In genomic region chr21:46095814-46096595, GRCh38 we compare ENCODE assay signal across 16 cellular contexts. TPM values are rescaled to one million over a fixed set of nuclear protein-coding genes. Genes with fewer than 3 reads are reported as not detected.
DNase-seq lines count a peak whose midpoint lies in the region; ATAC-seq and TF ChIP-seq lines count a peak whose summit lies in the region.
"Had no signal": no experiment of that assay in that cellular context is flagged by ENCODE, and none has a peak within 500 bp of the region (broad histone marks: within the 10 kb centered on the region; RNA-seq: fewer than 3 reads in every experiment).

No MANE protein-coding gene starts in this region.

- peak overlapping the region in 4 of 5 experiments; percentile 33 to 79 (median 48) for H3K4me3 Mint-ChIP-seq in brain
- peak overlapping the region; percentile 59 for H3K4me3 Mint-ChIP-seq in natural killer cell treated with Interleukin-12 subunit alpha and Interleukin-12 subunit beta and Interleukin-15 and Interleukin-18, amount 100 ng/mL, for 72 hours

- peaks cover 13% of the 10 kb centered on the region for H3K36me3 Mint-ChIP-seq in brain
- H3K36me3 Mint-ChIP-seq in natural killer cell treated with Interleukin-12 subunit alpha and Interleukin-12 subunit beta and Interleukin-15 and Interleukin-18, amount 100 ng/mL, for 72 hours: peaks cover 4% of the 10 kb centered on the region

- H3K4me3 ChIP-seq in vagina: no peak overlapping the region
- H3K4me3 ChIP-seq: BLaER1, HAP-1 had no signal

- H3K27me3 ChIP-seq in vagina: no peaks in the 10 kb centered on the region

- peak overlapping the region; percentile 98 for H3K27ac ChIP-seq in vagina
- H3K27ac ChIP-seq: BLaER1 had no signal

- peak; percentile 2 for DNase-seq in stimulated activated CD4-positive, alpha-beta T cell treated with anti-CD3 and anti-CD28 coated beads, Interleukin-4, amount 100 ng/mL, for 24 hours
- DNase-seq in stimulated activated CD4-positive, alpha-beta T cell treated with anti-CD3 and anti-CD28 coated beads, Interleukin-4, amount 100 ng/mL, for 4 hours: no peak
- DNase-seq in natural killer cell treated with Interleukin-12 subunit alpha and Interleukin-12 subunit beta and Interleukin-15 and Interleukin-18, amount 100 ng/mL, for 72 hours (ENCODE audit: low spot score): no peak
- DNase-seq in vagina (ENCODE audit: extremely low spot score in 2 of 2) (peak; percentile 84), activated gamma-delta T cell (lab: John Stamatoyannopoulos, UW) (no peak)
- DNase-seq: amygdala, NCI-H2029 treated with DMSO at 0.1 percent for 48 hours, NCI-H82, retina, T1000 had no signal

- H3K36me3 ChIP-seq in vagina: no peaks in the 10 kb centered on the region
- H3K36me3 ChIP-seq: BLaER1, HAP-1 had no signal

- no peak for TF ChIP-seq CTCF in brain (conservative IDR thresholded peaks at IDR 0.05)
- TF ChIP-seq CTCF in vagina (IDR thresholded peaks at IDR 0.05): no peak

- peak overlapping the region in 1 of 5 experiments; percentile 24 for H3K27ac Mint-ChIP-seq in brain
- H3K27ac Mint-ChIP-seq in natural killer cell treated with Interleukin-12 subunit alpha and Interleukin-12 subunit beta and Interleukin-15 and Interleukin-18, amount 100 ng/mL, for 72 hours: no peak overlapping the region

- peaks cover 5 to 20% (median 16%) of the 10 kb centered on the region in 5 experiments for H3K9me3 Mint-ChIP-seq in brain
- H3K9me3 Mint-ChIP-seq in natural killer cell treated with Interleukin-12 subunit alpha and Interleukin-12 subunit beta and Interleukin-15 and Interleukin-18, amount 100 ng/mL, for 72 hours: peaks cover 3% of the 10 kb centered on the region

- H3K9me3 ChIP-seq in vagina: no peaks in the 10 kb centered on the region
- H3K9me3 ChIP-seq: BLaER1 had no signal

- H3K4me1 Mint-ChIP-seq in brain: peaks cover 11% of the 10 kb centered on the region
- peaks cover 8 to 14% of the 10 kb centered on the region in 2 donors for H3K4me1 Mint-ChIP-seq in natural killer cell treated with Interleukin-12 subunit alpha and Interleukin-12 subunit beta and Interleukin-15 and Interleukin-18, amount 100 ng/mL, for 72 hours (ENCODE audit: low read depth in 2 of 2)

- peaks cover 56% of the 10 kb centered on the region for H3K4me1 ChIP-seq in vagina
- H3K4me1 ChIP-seq: HAP-1 had no signal

- intact Hi-C loops in vagina (cut with DNase I): loop anchor here (5.0 kb wide), 1 partner anchor 39 kb away; no protein-coding TSS in a partner anchor

- no peak for TF ChIP-seq POLR2A in vagina (IDR thresholded peaks at IDR 0.05)

- ATAC-seq in natural killer cell treated with Interleukin-12 subunit alpha and Interleukin-12 subunit beta and Interleukin-15 and Interleukin-18, amount 100 ng/mL, for 72 hours: no peak
- ATAC-seq in GM21367 (IDR thresholded peaks at IDR 0.05; ENCODE audit: unreplicated experiment) (no peak), GM18861 (IDR thresholded peaks at IDR 0.05; ENCODE audit: unreplicated experiment) (no peak)

- H3K27me3 Mint-ChIP-seq in brain: peaks cover 46% of the 10 kb centered on the region
- H3K27me3 Mint-ChIP-seq in natural killer cell treated with Interleukin-12 subunit alpha and Interleukin-12 subunit beta and Interleukin-15 and Interleukin-18, amount 100 ng/mL, for 72 hours: peaks cover 16 to 25% of the 10 kb centered on the region in 2 donors

RNA-seq across cellular contexts. Expression of gene COL6A2, which starts 1.9 kb away (rescaled TPM):
- polyA plus RNA-seq in brain (ENCODE audit: insufficient read depth, low read depth, low replicate concordance): 21.4 TPM
- total RNA-seq in natural killer cell treated with Interleukin-12 subunit alpha and Interleukin-12 subunit beta and Interleukin-15 and Interleukin-18, amount 100 ng/mL, for 72 hours: 1 to 10 TPM in 1 of 2 donors, under 1 TPM in 1; 0.88 to 4.2 TPM
- 535 TPM for total RNA-seq in vagina

RNA-seq across cellular contexts. Expression of gene FTCD, which starts 59.4 kb away (rescaled TPM):
- polyA plus RNA-seq in brain (ENCODE audit: insufficient read depth, low read depth, low replicate concordance): 4.5 TPM
- total RNA-seq in natural killer cell treated with Interleukin-12 subunit alpha and Interleukin-12 subunit beta and Interleukin-15 and Interleukin-18, amount 100 ng/mL, for 72 hours: not detected
- not detected for total RNA-seq in vagina
- total RNA-seq: lung microvascular endothelial cell had no signal

Comparison
In these comparisons a context has a peak if more than half of its experiments do, and no peak if none do; other contexts are left out.
1. DNase-seq: peak in stimulated activated CD4-positive, alpha-beta T cell treated with anti-CD3 and anti-CD28 coated beads, Interleukin-4, amount 100 ng/mL, for 24 hours (single experiment) and vagina (2 of 2); none in stimulated activated CD4-positive, alpha-beta T cell treated with anti-CD3 and anti-CD28 coated beads, Interleukin-4, amount 100 ng/mL, for 4 hours (0 of 2), natural killer cell treated with Interleukin-12 subunit alpha and Interleukin-12 subunit beta and Interleukin-15 and Interleukin-18, amount 100 ng/mL, for 72 hours (single experiment) and activated gamma-delta T cell (single experiment).
2. RNA of gene COL6A2, which starts 1.9 kb away (total RNA-seq): 535 TPM in vagina (single experiment); 0.88 to 4.2 TPM in natural killer cell treated with Interleukin-12 subunit alpha and Interleukin-12 subunit beta and Interleukin-15 and Interleukin-18, amount 100 ng/mL, for 72 hours; every median in the first group is over 100 times any median in the second.